Comparison of ENCODE assay signal across 1 cellular context in the genomic region with DNA sequence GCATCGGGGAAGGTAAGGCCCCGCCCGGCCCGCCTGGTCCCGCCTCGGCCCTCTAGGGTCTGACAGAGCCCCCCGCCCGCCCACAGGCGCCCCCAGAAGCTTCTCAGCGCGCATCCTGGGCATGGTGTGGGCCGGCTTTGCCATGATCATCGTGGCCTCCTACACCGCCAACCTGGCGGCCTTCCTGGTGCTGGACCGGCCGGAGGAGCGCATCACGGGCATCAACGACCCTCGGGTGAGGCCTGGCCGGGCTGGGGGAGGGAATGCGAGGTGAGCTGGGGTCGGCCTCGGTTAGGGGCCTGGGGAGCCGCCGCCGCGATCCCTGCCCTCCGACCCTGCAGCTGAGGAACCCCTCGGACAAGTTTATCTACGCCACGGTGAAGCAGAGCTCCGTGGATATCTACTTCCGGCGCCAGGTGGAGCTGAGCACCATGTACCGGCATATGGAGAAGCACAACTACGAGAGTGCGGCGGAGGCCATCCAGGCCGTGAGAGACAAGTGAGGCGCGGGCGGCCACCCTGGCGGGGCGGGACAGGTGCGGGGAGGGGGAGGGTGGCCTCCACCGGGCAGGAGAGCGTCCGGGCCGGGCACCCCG.
TF ChIP-seq lines count a peak whose summit lies in the region.

No MANE protein-coding gene starts in this region.

TF ChIP-seq in HepG2, 621 proteins besides CTCF, POLR2A, EP300 and RAD21:
- TF ChIP-seq GABPB1 (CRISPR knock-in tag; IDR thresholded peaks at IDR 0.05) (peak; percentile 73), KDM2A (CRISPR knock-in tag; IDR thresholded peaks at IDR 0.05; ENCODE audit: borderline replicate concordance, low read depth) (0 out of 2 replicates have a peak, but pooled peaks have one; percentile 25), ZSCAN20 (CRISPR knock-in tag; IDR thresholded peaks at IDR 0.05; ENCODE audit: borderline replicate concordance) (no peak), SRSF9 (IDR thresholded peaks at IDR 0.05; ENCODE audit: borderline replicate concordance, insufficient read depth, low read depth, low read length, poor library complexity, severe bottlenecking) (no peak), BRD4 (CRISPR knock-in tag; IDR thresholded peaks at IDR 0.05) (0 out of 2 replicates have a peak, but pooled peaks have one; percentile 22), MAZ (IDR thresholded peaks at IDR 0.05; ENCODE audit: borderline replicate concordance, low read depth, low read length) (no peak), MAZ (CRISPR knock-in tag; IDR thresholded peaks at IDR 0.05; ENCODE audit: low read depth) (no peak), SMC3 (IDR thresholded peaks at IDR 0.05; ENCODE audit: low read length) (peak; percentile 14; the same call in 1 of the 2 replicates), ZNF800 (CRISPR knock-in tag; IDR thresholded peaks at IDR 0.05) (peak; percentile 65; the same call in 1 of the 2 replicates), ZNF616 (CRISPR knock-in tag; IDR thresholded peaks at IDR 0.05; ENCODE audit: low read depth) (0 out of 2 replicates have a peak, but pooled peaks have one; percentile 50), ZFY (CRISPR knock-in tag; IDR thresholded peaks at IDR 0.05) (peak; percentile 55; the same call in 1 of the 2 replicates), PHF8 (CRISPR knock-in tag; IDR thresholded peaks at IDR 0.05) (no peak), SAP130 (CRISPR knock-in tag; IDR thresholded peaks at IDR 0.05; ENCODE audit: low read depth) (peak; percentile 12; the same call in 1 of the 2 replicates), ZNF598 (CRISPR knock-in tag; IDR thresholded peaks at IDR 0.05; ENCODE audit: borderline replicate concordance) (0 out of 2 replicates have a peak, but pooled peaks have one; percentile 18), RXRB (CRISPR knock-in tag; IDR thresholded peaks at IDR 0.05; ENCODE audit: borderline replicate concordance) (0 out of 2 replicates have a peak, but pooled peaks have one; percentile 20), DPF2 (CRISPR knock-in tag; IDR thresholded peaks at IDR 0.05; ENCODE audit: borderline replicate concordance, low read depth) (no peak), ATF2 (CRISPR knock-in tag; IDR thresholded peaks at IDR 0.05) (no peak), PAX8 (CRISPR knock-in tag; IDR thresholded peaks at IDR 0.05; ENCODE audit: borderline replicate concordance) (no peak), CAMTA2 (CRISPR knock-in tag; IDR thresholded peaks at IDR 0.05; ENCODE audit: borderline replicate concordance) (0 out of 2 replicates have a peak, but pooled peaks have one; percentile 7), MAX (IDR thresholded peaks at IDR 0.05) (peak; percentile 52; the same call in 1 of the 2 replicates), ZNF274 (CRISPR knock-in tag; IDR thresholded peaks at IDR 0.05) (0 out of 2 replicates have a peak, but pooled peaks have one; percentile 25), ZNF547 (CRISPR knock-in tag; IDR thresholded peaks at IDR 0.05) (0 out of 2 replicates have a peak, but pooled peaks have one; percentile 65), ZNF687 (CRISPR knock-in tag; IDR thresholded peaks at IDR 0.05) (peak; percentile 60), GABPA (IDR thresholded peaks at IDR 0.05; ENCODE audit: low read depth, low read length) (no peak), GABPA (CRISPR knock-in tag; IDR thresholded peaks at IDR 0.05; ENCODE audit: low read depth) (peak; percentile 43), RFXANK (CRISPR knock-in tag; IDR thresholded peaks at IDR 0.05) (no peak), STAG1 (CRISPR knock-in tag; IDR thresholded peaks at IDR 0.05) (peak; percentile 49), ETV5 (CRISPR knock-in tag; IDR thresholded peaks at IDR 0.05; ENCODE audit: borderline replicate concordance) (peak; percentile 56), ZNF747 (CRISPR knock-in tag; IDR thresholded peaks at IDR 0.05; ENCODE audit: borderline replicate concordance) (no peak), ZFX (CRISPR knock-in tag; IDR thresholded peaks at IDR 0.05; ENCODE audit: low read depth) (peak; percentile 65)
- TF ChIP-seq, protein P1, sequence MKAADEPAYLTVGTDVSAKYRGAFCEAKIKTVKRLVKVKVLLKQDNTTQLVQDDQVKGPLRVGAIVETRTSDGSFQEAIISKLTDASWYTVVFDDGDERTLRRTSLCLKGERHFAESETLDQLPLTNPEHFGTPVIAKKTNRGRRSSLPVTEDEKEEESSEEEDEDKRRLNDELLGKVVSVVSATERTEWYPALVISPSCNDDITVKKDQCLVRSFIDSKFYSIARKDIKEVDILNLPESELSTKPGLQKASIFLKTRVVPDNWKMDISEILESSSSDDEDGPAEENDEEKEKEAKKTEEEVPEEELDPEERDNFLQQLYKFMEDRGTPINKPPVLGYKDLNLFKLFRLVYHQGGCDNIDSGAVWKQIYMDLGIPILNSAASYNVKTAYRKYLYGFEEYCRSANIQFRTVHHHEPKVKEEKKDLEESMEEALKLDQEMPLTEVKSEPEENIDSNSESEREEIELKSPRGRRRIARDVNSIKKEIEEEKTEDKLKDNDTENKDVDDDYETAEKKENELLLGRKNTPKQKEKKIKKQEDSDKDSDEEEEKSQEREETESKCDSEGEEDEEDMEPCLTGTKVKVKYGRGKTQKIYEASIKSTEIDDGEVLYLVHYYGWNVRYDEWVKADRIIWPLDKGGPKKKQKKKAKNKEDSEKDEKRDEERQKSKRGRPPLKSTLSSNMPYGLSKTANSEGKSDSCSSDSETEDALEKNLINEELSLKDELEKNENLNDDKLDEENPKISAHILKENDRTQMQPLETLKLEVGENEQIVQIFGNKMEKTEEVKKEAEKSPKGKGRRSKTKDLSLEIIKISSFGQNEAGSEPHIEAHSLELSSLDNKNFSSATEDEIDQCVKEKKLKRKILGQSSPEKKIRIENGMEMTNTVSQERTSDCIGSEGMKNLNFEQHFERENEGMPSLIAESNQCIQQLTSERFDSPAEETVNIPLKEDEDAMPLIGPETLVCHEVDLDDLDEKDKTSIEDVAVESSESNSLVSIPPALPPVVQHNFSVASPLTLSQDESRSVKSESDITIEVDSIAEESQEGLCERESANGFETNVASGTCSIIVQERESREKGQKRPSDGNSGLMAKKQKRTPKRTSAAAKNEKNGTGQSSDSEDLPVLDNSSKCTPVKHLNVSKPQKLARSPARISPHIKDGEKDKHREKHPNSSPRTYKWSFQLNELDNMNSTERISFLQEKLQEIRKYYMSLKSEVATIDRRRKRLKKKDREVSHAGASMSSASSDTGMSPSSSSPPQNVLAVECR (CRISPR knock-in tag; IDR thresholded peaks at IDR 0.05; ENCODE audit: borderline replicate concordance) = 0 out of 2 replicates have a peak, but pooled peaks have one; percentile 18
- TF ChIP-seq, protein P2, sequence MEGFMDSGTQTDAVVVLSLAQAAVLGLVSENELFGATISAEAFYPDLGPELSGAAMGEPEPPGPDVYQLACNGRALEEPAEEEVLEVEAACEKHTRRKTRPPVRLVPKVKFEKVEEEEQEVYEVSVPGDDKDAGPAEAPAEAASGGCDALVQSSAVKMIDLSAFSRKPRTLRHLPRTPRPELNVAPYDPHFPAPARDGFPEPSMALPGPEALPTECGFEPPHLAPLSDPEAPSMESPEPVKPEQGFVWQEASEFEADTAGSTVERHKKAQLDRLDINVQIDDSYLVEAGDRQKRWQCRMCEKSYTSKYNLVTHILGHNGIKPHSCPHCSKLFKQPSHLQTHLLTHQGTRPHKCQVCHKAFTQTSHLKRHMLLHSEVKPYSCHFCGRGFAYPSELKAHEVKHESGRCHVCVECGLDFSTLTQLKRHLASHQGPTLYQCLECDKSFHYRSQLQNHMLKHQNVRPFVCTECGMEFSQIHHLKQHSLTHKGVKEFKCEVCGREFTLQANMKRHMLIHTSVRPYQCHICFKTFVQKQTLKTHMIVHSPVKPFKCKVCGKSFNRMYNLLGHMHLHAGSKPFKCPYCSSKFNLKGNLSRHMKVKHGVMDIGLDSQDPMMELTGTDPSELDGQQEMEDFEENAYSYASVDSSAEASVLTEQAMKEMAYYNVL (CRISPR knock-in tag; IDR thresholded peaks at IDR 0.05; ENCODE audit: borderline replicate concordance) = 0 out of 2 replicates have a peak, but pooled peaks have one; percentile 46
- TF ChIP-seq, protein P3, sequence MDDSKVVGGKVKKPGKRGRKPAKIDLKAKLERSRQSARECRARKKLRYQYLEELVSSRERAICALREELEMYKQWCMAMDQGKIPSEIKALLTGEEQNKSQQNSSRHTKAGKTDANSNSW (CRISPR knock-in tag; IDR thresholded peaks at IDR 0.05; ENCODE audit: borderline replicate concordance) = peak; percentile 38; the same call in 1 of the 2 replicates
